Comparison of ENCODE assay signal across 22 cellular contexts in genomic region chr2:7966032-7966431, GRCh38.
"Had no signal": no experiment of that assay in that cellular context is flagged by ENCODE, and none has a peak within 500 bp of the region (broad histone marks: within the 10 kb centered on the region; RNA-seq: fewer than 3 reads in every experiment).

No MANE protein-coding gene starts in this region.

- ATAC-seq: effector memory CD8-positive, alpha-beta T cell; esophagus mucosa; gastrocnemius medialis; heart right ventricle; left cardiac atrium; left lung; left ventricle myocardium superior; lower lobe of right lung; mucosa of descending colon had no signal

- H3K27me3 ChIP-seq: colonic mucosa, esophagus squamous epithelium, gastrocnemius medialis, left lung had no signal

- H3K9me3 ChIP-seq: colonic mucosa, esophagus squamous epithelium, gastrocnemius medialis, left lung, lower lobe of right lung, mucosa of descending colon had no signal

- H3K4me1 ChIP-seq: colonic mucosa, esophagus squamous epithelium, gastrocnemius medialis, left lung, lower lobe of right lung had no signal

- H3K36me3 ChIP-seq: colonic mucosa, esophagus squamous epithelium, gastrocnemius medialis, heart right ventricle, left lung, lower lobe of right lung had no signal

- H3K4me3 ChIP-seq: colonic mucosa, esophagus squamous epithelium, gastrocnemius medialis, heart right ventricle, left lung, lower lobe of right lung, mucosa of descending colon had no signal

- DNase-seq: colonic mucosa; cortex of kidney; effector CD8-positive, alpha-beta T cell; effector memory CD8-positive, alpha-beta T cell; endodermal cell; erythroblast; esophagus squamous epithelium; foreskin fibroblast; foreskin melanocyte; gastrocnemius medialis; glutamatergic neuron; head of caudate nucleus; heart right ventricle; hippocampal formation; left cardiac atrium; left lung; left ventricle myocardium superior; lower lobe of right lung; mesenchymal stem cell; mucosa of descending colon; naive B cell had no signal
